Comparison of ENCODE assay signal across 18 cellular contexts in the genomic region with DNA sequence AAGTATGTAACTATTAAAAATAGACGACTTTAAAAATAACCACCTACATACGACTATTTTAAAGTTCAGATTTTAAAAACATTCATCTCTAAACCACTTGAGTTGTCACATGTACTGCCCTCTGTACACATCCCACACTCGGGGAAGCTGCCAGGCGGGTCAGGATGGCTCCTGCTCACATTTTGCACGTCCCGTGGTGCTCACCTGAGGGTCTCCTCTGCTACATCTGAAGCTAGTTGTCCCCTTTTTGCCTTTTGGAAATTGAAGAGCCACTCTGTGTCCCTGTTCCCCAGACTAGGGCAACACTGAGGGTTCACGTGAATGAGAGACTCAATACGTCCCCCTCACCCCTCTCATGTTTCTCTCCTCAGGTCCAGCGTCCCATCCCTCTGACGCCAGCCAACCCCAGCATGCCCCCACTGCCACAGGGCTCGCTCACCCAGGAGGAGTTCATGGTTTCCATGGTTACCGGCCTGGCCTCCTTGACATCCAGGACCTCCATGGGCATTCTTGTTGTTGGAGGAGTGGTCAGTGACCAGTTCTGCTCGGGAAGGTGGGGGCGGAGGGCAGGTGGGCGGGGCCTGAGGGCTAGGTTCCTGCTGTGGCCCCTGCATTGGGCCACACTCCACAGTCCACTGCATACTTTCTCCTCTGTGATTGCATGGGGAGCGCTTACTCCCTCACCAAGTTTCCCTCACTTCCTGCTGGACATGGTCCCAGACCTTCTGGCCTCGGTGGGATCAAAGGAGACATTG. TPM values are rescaled to one million over a fixed set of nuclear protein-coding genes. Genes with fewer than 3 reads are reported as not detected.
"Had no signal": no experiment of that assay in that cellular context is flagged by ENCODE, and none has a peak within 500 bp of the region (broad histone marks: within the 10 kb centered on the region; RNA-seq: fewer than 3 reads in every experiment).

No MANE protein-coding gene starts in this region.

- H3K27me3 ChIP-seq: body of pancreas, gastroesophageal sphincter, tibial artery, vagina had no signal

- H3K4me1 ChIP-seq: body of pancreas, gastroesophageal sphincter, tibial artery, vagina had no signal

- H3K9me3 ChIP-seq: body of pancreas, gastroesophageal sphincter, tibial artery, vagina had no signal

- H3K9me3 Mint-ChIP-seq: activated naive CD4-positive, alpha-beta T cell treated with anti-CD3 and anti-CD28 coated beads, Interleukin-2, amount 50 U/mL, for 72 hours; dendritic cell treated with granulocyte-macrophage colony-stimulating factor and Interleukin-4, amounts not matched to agents 40 ng/mL and 50 ng/mL, for 4 days; effector memory CD8-positive, alpha-beta T cell; naive B cell had no signal

- ATAC-seq: activated CD4-positive, CD25-positive, alpha-beta regulatory T cell treated with anti-CD3 and anti-CD28 coated beads, Interleukin-2, amount 50 U/mL, for 24 hours; activated naive CD4-positive, alpha-beta T cell treated with anti-CD3 and anti-CD28 coated beads, Interleukin-2, amount 50 U/mL, for 72 hours; body of pancreas; effector memory CD8-positive, alpha-beta T cell; gastroesophageal sphincter; sciatic nerve had no signal

- H3K27me3 Mint-ChIP-seq: dendritic cell treated with granulocyte-macrophage colony-stimulating factor and Interleukin-4, amounts not matched to agents 40 ng/mL and 50 ng/mL, for 4 days; effector memory CD8-positive, alpha-beta T cell; naive B cell; progenitor cell of endocrine pancreas had no signal

- H3K27ac Mint-ChIP-seq: dendritic cell treated with granulocyte-macrophage colony-stimulating factor and Interleukin-4, amounts not matched to agents 40 ng/mL and 50 ng/mL, for 4 days; progenitor cell of endocrine pancreas had no signal

- DNase-seq: activated effector memory CD4-positive, alpha-beta T cell treated with anti-CD3 and anti-CD28 coated beads, Interleukin-2, amount 50 U/mL, for 16 hours; amniotic stem cell; body of pancreas; effector memory CD8-positive, alpha-beta T cell; hippocampal formation; kidney glomerular epithelial cell; naive B cell; stimulated activated CD4-positive, alpha-beta T cell treated with anti-CD3 and anti-CD28 coated beads, Interleukin-4, amount 100 ng/mL, for 24 hours; tibial artery had no signal

- H3K4me3 ChIP-seq: body of pancreas, gastroesophageal sphincter, lung, tibial artery, vagina had no signal

- H3K27ac ChIP-seq: body of pancreas, epithelial cell of prostate, tibial artery, vagina had no signal

- H3K4me3 Mint-ChIP-seq: dendritic cell treated with granulocyte-macrophage colony-stimulating factor and Interleukin-4, amounts not matched to agents 40 ng/mL and 50 ng/mL, for 4 days; effector memory CD8-positive, alpha-beta T cell; naive B cell had no signal

RNA-seq across cellular contexts. Expression of a gene that starts 56.8 kb away (rescaled TPM):
- total RNA-seq: body of pancreas, progenitor cell of endocrine pancreas had no signal
